21 cellular contexts compared by ENCODE assay signal in the genomic region with DNA sequence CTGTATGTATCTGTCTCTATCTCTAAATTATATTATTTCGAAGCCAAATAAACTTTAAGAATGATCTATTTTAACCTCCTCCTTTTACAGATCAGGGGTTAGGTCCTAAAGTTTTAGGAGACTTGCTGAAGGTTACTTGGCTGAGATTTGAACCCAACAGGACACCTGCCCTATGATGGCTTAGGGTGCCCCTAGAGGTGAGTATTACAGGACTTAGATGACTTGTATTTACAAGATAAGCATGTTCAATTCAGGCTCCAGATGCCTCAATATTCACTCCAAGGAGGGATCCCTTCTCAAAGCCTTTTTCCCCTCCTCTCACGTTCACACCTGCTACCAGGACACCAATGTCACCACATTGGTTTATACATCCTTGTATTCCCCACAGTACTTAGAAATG.
DNase-seq lines count a peak whose midpoint lies in the region; ATAC-seq and TF ChIP-seq lines count a peak whose summit lies in the region.
"Had no signal": no experiment of that assay in that cellular context is flagged by ENCODE, and none has a peak within 500 bp of the region (broad histone marks: within the 10 kb centered on the region; RNA-seq: fewer than 3 reads in every experiment).

No MANE protein-coding gene starts in this region.

- H3K27me3 ChIP-seq in AG04450 (ENCODE audit: control insufficient read depth, insufficient read depth, low read length) (no peaks in the 10 kb centered on the region), H7 (ENCODE audit: control insufficient read depth, insufficient read depth, low read length) (no peaks in the 10 kb centered on the region)
- H3K27me3 ChIP-seq: MG63, Peyer's patch, SJSA1 had no signal

- BruUV-seq in OCI-LY7 (replicated peaks; lab: Mats Ljungman, UMichigan), result no TSS peak

- no peak for DNase-seq in AG04450 (ENCODE audit: low read depth, low spot score)
- peak; percentile 13 for DNase-seq in H7
- peak; percentile 11 for DNase-seq in OCI-LY7 (ENCODE audit: low spot score)
- DNase-seq in fibroblast of mammary gland (ENCODE audit: low read depth), result no peak
- no peak for DNase-seq in activated T-cell treated with anti-CD3 and anti-CD28 coated beads, Interleukin-2, amount 50 U/mL, for 48 hours
- DNase-seq in activated naive CD4-positive, alpha-beta T cell (lab: John Stamatoyannopoulos, UW), result no peak
- DNase-seq: ACHN, AML-193, GF-D8, MG63, NCI-H1092 treated with DMSO at 0.1 percent for 48 hours, NCI-H146, NCI-H2081, NCI-H510A, NCI-H774, Peyer's patch, SW 1271, T-helper 2 cell had no signal

- H3K4me3 ChIP-seq in AG04450 (ENCODE audit: low read depth, low read length), result no peak overlapping the region
- no peak overlapping the region for H3K4me3 ChIP-seq in H7 (ENCODE audit: insufficient read depth, low read depth, low read length)
- no peak overlapping the region for H3K4me3 ChIP-seq in OCI-LY7 (ENCODE audit: low read depth, low read length, poor library complexity, severe bottlenecking)
- no peak overlapping the region for H3K4me3 ChIP-seq in fibroblast of mammary gland (ENCODE audit: control insufficient read depth, low read depth, low read length)
- H3K4me3 ChIP-seq: MG63, Peyer's patch, SJSA1 had no signal

- no peaks in the 10 kb centered on the region for H3K79me2 ChIP-seq in OCI-LY7 (ENCODE audit: insufficient read depth, low read depth, low read length)

- no peaks in the 10 kb centered on the region for H3K36me3 ChIP-seq in H7 (replicated peaks; ENCODE audit: control insufficient read depth, insufficient read depth, low read length)
- no peaks in the 10 kb centered on the region for H3K36me3 ChIP-seq in OCI-LY7 (ENCODE audit: insufficient read depth, low read length)
- H3K36me3 ChIP-seq: MG63, Peyer's patch, SJSA1 had no signal

- CTCF ChIA-PET in AG04450 (lab: Charles Lee), result no interaction called here
- CTCF ChIA-PET in OCI-LY7 (lab: Charles Lee; ENCODE audit: unreplicated experiment), result no interaction called here

- no peaks in the 10 kb centered on the region for H4K20me1 ChIP-seq in OCI-LY7 (ENCODE audit: insufficient read depth, low read length)

- H3K27ac ChIP-seq in AG04450 (ENCODE audit: low read depth, low read length) (no peak overlapping the region), OCI-LY7 (ENCODE audit: low read depth, low read length, poor library complexity, severe bottlenecking) (no peak overlapping the region)
- H3K27ac ChIP-seq: HL-60, Peyer's patch, SJSA1 had no signal

- peak; percentile 10; the same call in 1 of the 2 replicates for TF ChIP-seq CTCF in AG04450 (IDR thresholded peaks at IDR 0.05; ENCODE audit: low read depth, low read length)
- TF ChIP-seq CTCF in OCI-LY7 (conservative IDR thresholded peaks at IDR 0.05; ENCODE audit: low read length), result peak; percentile 59
- TF ChIP-seq CTCF in fibroblast of mammary gland (conservative IDR thresholded peaks at IDR 0.05; ENCODE audit: control insufficient read depth, insufficient read depth, low read depth, low read length), result peak; percentile 5

- no peak for ATAC-seq in GM18502 (IDR thresholded peaks at IDR 0.05; ENCODE audit: poor library complexity, unreplicated experiment)

- no peaks in the 10 kb centered on the region for H3K4me1 ChIP-seq in OCI-LY7 (ENCODE audit: insufficient read depth, low read length, poor library complexity, severe bottlenecking)
- H3K4me1 ChIP-seq: SJSA1 had no signal

- H3K9me2 ChIP-seq in OCI-LY7 (ENCODE audit: insufficient read depth, low read length), result no peaks in the 10 kb centered on the region

- intact Hi-C loops in OCI-LY7 (cut with micrococcal nuclease; ENCODE audit: unreplicated experiment), result no loop called here

- H3K9me3 ChIP-seq in AG04450 (ENCODE audit: control insufficient read depth, insufficient read depth, low read length), result no peaks in the 10 kb centered on the region
- no peaks in the 10 kb centered on the region for H3K9me3 ChIP-seq in OCI-LY7 (ENCODE audit: low read length)
- H3K9me3 ChIP-seq: MG63, Peyer's patch, SJSA1 had no signal

- H2AFZ ChIP-seq in OCI-LY7 (ENCODE audit: low read length), result no peak overlapping the region

- no peak overlapping the region for H3K4me2 ChIP-seq in OCI-LY7 (ENCODE audit: low read length)

- POLR2A ChIA-PET in AG04450 (lab: Yijun Ruan, JAX) (no interaction called here), OCI-LY7 (lab: Charles Lee) (no interaction called here)

Comparison
In these comparisons a context has a peak if more than half of its experiments do, and no peak if none do; other contexts are left out.
1. DNase-seq: peak in H7 (single experiment) and OCI-LY7 (single experiment); none in AG04450 (single experiment), fibroblast of mammary gland (single experiment), activated T-cell treated with anti-CD3 and anti-CD28 coated beads, Interleukin-2, amount 50 U/mL, for 48 hours (0 of 2) and activated naive CD4-positive, alpha-beta T cell (0 of 4).
2. CTCF ChIP-seq: peak in every context shown above with its lines; median percentile 59 in OCI-LY7; 10 in AG04450; 5 in fibroblast of mammary gland.